ENCODE assay signal across 16 cellular contexts in the genomic region with DNA sequence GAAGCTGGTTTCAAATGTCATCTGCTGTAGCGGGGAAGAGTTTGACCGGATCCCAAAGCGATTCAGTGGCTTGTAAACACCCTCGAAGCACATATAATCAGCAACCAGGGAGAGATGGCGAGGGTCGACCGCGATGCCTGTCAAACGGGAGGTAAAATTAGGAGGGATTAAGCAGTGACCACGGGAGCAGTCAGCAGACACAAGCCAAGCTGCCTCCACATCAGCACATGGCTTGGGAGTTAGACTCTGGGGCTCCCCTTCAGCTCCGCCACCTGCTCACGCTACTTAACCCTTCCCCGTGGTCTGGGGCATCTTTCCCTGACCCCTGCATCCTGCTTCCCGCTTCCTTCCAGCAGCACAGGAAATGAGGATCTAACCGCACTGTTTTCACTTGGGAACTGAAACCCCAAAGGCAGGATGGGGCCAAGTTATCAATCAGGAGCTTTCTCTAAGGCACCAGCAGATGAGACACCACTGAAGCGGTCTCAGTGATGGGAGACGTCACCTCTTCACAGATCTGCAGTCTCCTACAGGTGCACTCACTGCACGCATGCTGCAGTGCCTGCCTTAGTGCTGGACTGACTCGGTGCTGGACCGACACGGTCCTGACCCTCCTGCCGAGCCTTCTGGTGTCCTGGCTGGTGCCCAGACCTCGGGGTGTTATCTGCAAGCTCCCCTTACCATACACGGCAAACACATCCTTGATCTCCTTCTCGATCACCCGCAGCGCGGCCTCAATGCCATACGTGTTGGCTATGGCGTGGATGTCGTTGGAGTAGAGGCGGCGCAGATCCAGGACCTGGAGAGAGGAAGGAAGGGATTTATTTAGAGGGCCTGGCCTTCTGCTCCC.
DNase-seq lines count a peak whose midpoint lies in the region; ATAC-seq and TF ChIP-seq lines count a peak whose summit lies in the region.
"Had no signal": no experiment of that assay in that cellular context is flagged by ENCODE, and none has a peak within 500 bp of the region (broad histone marks: within the 10 kb centered on the region; RNA-seq: fewer than 3 reads in every experiment).

No MANE protein-coding gene starts in this region.

- H3K4me3 Mint-ChIP-seq in activated CD8-positive, alpha-beta memory T cell treated with anti-CD3 and anti-CD28 coated beads, Interleukin-2, amount 10 ng/mL, durations not matched to agents 7 days and 5 days: no peak overlapping the region
- no peak overlapping the region for H3K4me3 Mint-ChIP-seq in mesothelial cell of epicardium
- H3K4me3 Mint-ChIP-seq: CD4-positive, CD25-positive, alpha-beta regulatory T cell had no signal

- no peak for DNase-seq in activated CD8-positive, alpha-beta memory T cell treated with anti-CD3 and anti-CD28 coated beads, Interleukin-2, amount 10 ng/mL, durations not matched to agents 7 days and 5 days
- DNase-seq in activated CD8-positive, alpha-beta memory T cell treated with anti-CD3 and anti-CD28 coated beads, Interleukin-2, amount 50 U/mL, for 48 hours: no peak
- DNase-seq in Right ventricle myocardium inferior (ENCODE audit: missing footprints): no peak
- no peak for DNase-seq in mesothelial cell of epicardium (ENCODE audit: low spot score in 2 of 2, unreplicated experiment in 2 of 2)
- no peak for DNase-seq in hepatic stellate cell (ENCODE audit: low spot score)
- DNase-seq in HT-29 (ENCODE audit: low spot score): no peak
- DNase-seq: 8988T; activated CD4-positive, alpha-beta T cell treated with anti-CD3 and anti-CD28 coated beads, Interleukin-2, amount 50 U/mL, for 4 hours; CD4-positive, CD25-positive, alpha-beta regulatory T cell; GM23248; islet precursor cell; NCI-H1092 treated with DMSO at 0.1 percent for 48 hours; stimulated activated naive CD4-positive, alpha-beta T cell had no signal

- no peaks in the 10 kb centered on the region for H3K9me3 Mint-ChIP-seq in activated CD8-positive, alpha-beta memory T cell treated with anti-CD3 and anti-CD28 coated beads, Interleukin-2, amount 10 ng/mL, durations not matched to agents 7 days and 5 days (ENCODE audit: low read depth)
- H3K9me3 Mint-ChIP-seq in mesothelial cell of epicardium: no peaks in the 10 kb centered on the region
- H3K9me3 Mint-ChIP-seq: CD4-positive, CD25-positive, alpha-beta regulatory T cell had no signal

- intact Hi-C loops in Right ventricle myocardium inferior (cut with DNase I): no loop called here

- peak overlapping the region; percentile 89 for H3K27ac ChIP-seq in temporal lobe (ENCODE audit: low read depth, low read length)
- H3K27ac ChIP-seq: GM23248 had no signal

- peak overlapping the region; percentile 1 for H3K27ac Mint-ChIP-seq in activated CD8-positive, alpha-beta memory T cell treated with anti-CD3 and anti-CD28 coated beads, Interleukin-2, amount 10 ng/mL, durations not matched to agents 7 days and 5 days
- H3K27ac Mint-ChIP-seq in mesothelial cell of epicardium: peak overlapping the region; percentile 34

- TF ChIP-seq CTCF in mesothelial cell of epicardium (IDR thresholded peaks at IDR 0.05; ENCODE audit: unreplicated experiment): no peak

- peaks cover 7% of the 10 kb centered on the region for H3K4me1 Mint-ChIP-seq in activated CD8-positive, alpha-beta memory T cell treated with anti-CD3 and anti-CD28 coated beads, Interleukin-2, amount 10 ng/mL, durations not matched to agents 7 days and 5 days
- H3K4me1 Mint-ChIP-seq in mesothelial cell of epicardium: no peaks in the 10 kb centered on the region

- CTCF ChIA-PET in activated CD8-positive, alpha-beta memory T cell treated with anti-CD3 and anti-CD28 coated beads, Interleukin-2, amount 10 ng/mL, durations not matched to agents 7 days and 5 days (lab: Charles Lee): interaction anchor here (2.0 to 2.7 kb wide), 3 partner anchors 13 to 201 kb away, joined by 4 to 9 read pairs (median 8); a partner anchor contains a TSS

- H3K36me3 Mint-ChIP-seq in activated CD8-positive, alpha-beta memory T cell treated with anti-CD3 and anti-CD28 coated beads, Interleukin-2, amount 10 ng/mL, durations not matched to agents 7 days and 5 days: peaks cover 52% of the 10 kb centered on the region
- peaks cover 63% of the 10 kb centered on the region for H3K36me3 Mint-ChIP-seq in mesothelial cell of epicardium

- H3K27me3 Mint-ChIP-seq in activated CD8-positive, alpha-beta memory T cell treated with anti-CD3 and anti-CD28 coated beads, Interleukin-2, amount 10 ng/mL, durations not matched to agents 7 days and 5 days: no peaks in the 10 kb centered on the region
- H3K27me3 Mint-ChIP-seq in mesothelial cell of epicardium (ENCODE audit: low read depth): no peaks in the 10 kb centered on the region
- H3K27me3 Mint-ChIP-seq: CD4-positive, CD25-positive, alpha-beta regulatory T cell had no signal

- ATAC-seq in activated CD8-positive, alpha-beta memory T cell treated with anti-CD3 and anti-CD28 coated beads, Interleukin-2, amount 10 ng/mL, durations not matched to agents 7 days and 5 days: no peak
- ATAC-seq in Right ventricle myocardium inferior (peak; percentile 25), esophagus mucosa (no peak)
- ATAC-seq: Panc1 had no signal
